ENCODE assay signal across 16 cellular contexts in genomic region chr2:46610014-46610413, GRCh38. TPM values are rescaled to one million over a fixed set of nuclear protein-coding genes. Genes with fewer than 3 reads are reported as not detected.
DNase-seq lines count a peak whose midpoint lies in the region.
"Had no signal": no experiment of that assay in that cellular context is flagged by ENCODE, and none has a peak within 500 bp of the region (broad histone marks: within the 10 kb centered on the region; RNA-seq: fewer than 3 reads in every experiment).

No MANE protein-coding gene starts in this region.

- no peak overlapping the region for H3K27ac Mint-ChIP-seq in activated CD4-positive, alpha-beta T cell treated with anti-CD3 and anti-CD28 coated beads, Interleukin-2, amount 10 ng/mL, durations not matched to agents 24 days and 14 days
- H3K27ac Mint-ChIP-seq: B cell; CD4-positive, alpha-beta T cell; CD8-positive, alpha-beta T cell had no signal

- H3K27me3 Mint-ChIP-seq in activated CD4-positive, alpha-beta T cell treated with anti-CD3 and anti-CD28 coated beads, Interleukin-2, amount 10 ng/mL, durations not matched to agents 24 days and 14 days, result no peaks in the 10 kb centered on the region
- H3K27me3 Mint-ChIP-seq: B cell; CD4-positive, alpha-beta T cell had no signal

- intact Hi-C loops in activated CD4-positive, alpha-beta T cell treated with anti-CD3 and anti-CD28 coated beads, Interleukin-2, amount 10 ng/mL, durations not matched to agents 24 days and 14 days (cut with micrococcal nuclease), result no loop called here

- H3K9me3 Mint-ChIP-seq in activated CD4-positive, alpha-beta T cell treated with anti-CD3 and anti-CD28 coated beads, Interleukin-2, amount 10 ng/mL, durations not matched to agents 24 days and 14 days, result no peaks in the 10 kb centered on the region
- H3K9me3 Mint-ChIP-seq: CD4-positive, alpha-beta T cell; CD8-positive, alpha-beta T cell had no signal

- peaks cover 8% of the 10 kb centered on the region for H3K4me1 Mint-ChIP-seq in activated CD4-positive, alpha-beta T cell treated with anti-CD3 and anti-CD28 coated beads, Interleukin-2, amount 10 ng/mL, durations not matched to agents 24 days and 14 days

- no peak overlapping the region for H3K4me3 Mint-ChIP-seq in activated CD4-positive, alpha-beta T cell treated with anti-CD3 and anti-CD28 coated beads, Interleukin-2, amount 10 ng/mL, durations not matched to agents 24 days and 14 days
- H3K4me3 Mint-ChIP-seq: B cell; CD4-positive, alpha-beta T cell; CD8-positive, alpha-beta T cell had no signal

- H3K36me3 Mint-ChIP-seq in activated CD4-positive, alpha-beta T cell treated with anti-CD3 and anti-CD28 coated beads, Interleukin-2, amount 10 ng/mL, durations not matched to agents 24 days and 14 days (ENCODE audit: low read depth), result peaks cover 24% of the 10 kb centered on the region

- DNase-seq in activated CD4-positive, alpha-beta T cell treated with anti-CD3 and anti-CD28 coated beads, Interleukin-2, amount 10 ng/mL, durations not matched to agents 24 days and 14 days, result peak; percentile 2
- no peak for DNase-seq in activated CD4-positive, alpha-beta T cell treated with anti-CD3 and anti-CD28 coated beads for 1 hour
- DNase-seq in foreskin melanocyte, result peak; percentile 63
- no peak for DNase-seq in COR-L47 (lab: John Stamatoyannopoulos, UW)
- DNase-seq in NCI-H2171 (lab: John Stamatoyannopoulos, UW), result no peak
- DNase-seq: AML-193; CD4-positive, alpha-beta T cell; CD8-positive, alpha-beta T cell; DMS 273 treated with DMSO at 0.1 percent for 48 hours; DMS153; DMS53; DMS79; DND-41; EL; GDM1 had no signal

RNA-seq across cellular contexts. Expression of gene PIGF, which starts 6.8 kb away (rescaled TPM):
- 26.7 and 27.1 TPM in 2 replicates for total RNA-seq in activated CD4-positive, alpha-beta T cell treated with anti-CD3 and anti-CD28 coated beads, Interleukin-2, amount 10 ng/mL, durations not matched to agents 24 days and 14 days

RNA-seq across cellular contexts. Expression of gene CRIPT, which starts 7.0 kb away (rescaled TPM):
- 10.6 and 11.8 TPM in 2 replicates for total RNA-seq in activated CD4-positive, alpha-beta T cell treated with anti-CD3 and anti-CD28 coated beads, Interleukin-2, amount 10 ng/mL, durations not matched to agents 24 days and 14 days

Comparison
In these comparisons a context has a peak if more than half of its experiments do, and no peak if none do; other contexts are left out.
1. DNase-seq: peak in activated CD4-positive, alpha-beta T cell treated with anti-CD3 and anti-CD28 coated beads, Interleukin-2, amount 10 ng/mL, durations not matched to agents 24 days and 14 days (single experiment) and foreskin melanocyte (single experiment); none in activated CD4-positive, alpha-beta T cell treated with anti-CD3 and anti-CD28 coated beads for 1 hour (single experiment), COR-L47 (single experiment) and NCI-H2171 (single experiment).